Comparison of ENCODE assay signal across 1 cellular context in the genomic region with DNA sequence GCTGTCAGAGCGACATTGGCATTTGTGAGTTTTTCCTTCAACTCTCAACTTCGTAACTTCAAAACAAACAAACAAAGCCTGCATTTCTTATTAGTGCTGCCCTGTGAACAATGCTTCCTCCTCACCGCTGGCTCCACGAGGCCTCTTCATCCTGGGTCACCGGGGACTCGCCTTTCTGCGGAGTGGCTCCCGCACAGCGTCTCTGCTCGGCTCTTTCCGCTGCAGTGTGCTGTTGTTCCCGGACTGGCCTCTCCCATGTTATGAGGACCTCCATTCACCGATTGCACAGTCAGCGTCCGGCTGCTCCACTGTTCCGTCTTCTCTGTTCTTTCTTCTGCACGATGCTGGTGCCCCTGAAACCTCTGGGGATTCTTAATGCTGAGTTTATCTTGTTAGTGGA.
TF ChIP-seq lines count a peak whose summit lies in the region.

No MANE protein-coding gene starts in this region.

TF ChIP-seq in HepG2, 621 proteins besides CTCF, POLR2A, EP300 and RAD21:
- no peak for TF ChIP-seq NCOR1 (IDR thresholded peaks at IDR 0.05; ENCODE audit: borderline replicate concordance, low read length)
- TF ChIP-seq MED1 (CRISPR knock-in tag; IDR thresholded peaks at IDR 0.05): no peak
- TF ChIP-seq FOSL1 (CRISPR knock-in tag; IDR thresholded peaks at IDR 0.05; ENCODE audit: borderline replicate concordance): no peak
- TF ChIP-seq ZBTB21 (CRISPR knock-in tag; IDR thresholded peaks at IDR 0.05): no peak
- no peak for TF ChIP-seq ZNF614 (CRISPR knock-in tag; IDR thresholded peaks at IDR 0.05; ENCODE audit: borderline replicate concordance)
- TF ChIP-seq SP140L (CRISPR knock-in tag; IDR thresholded peaks at IDR 0.05; ENCODE audit: borderline replicate concordance): no peak
- no peak for TF ChIP-seq ARNT2 (CRISPR knock-in tag; IDR thresholded peaks at IDR 0.05; ENCODE audit: low read depth)
- TF ChIP-seq ZNF331 (CRISPR knock-in tag; IDR thresholded peaks at IDR 0.05): no peak
- TF ChIP-seq ZNF382 (CRISPR knock-in tag; IDR thresholded peaks at IDR 0.05; ENCODE audit: borderline replicate concordance): no peak
- TF ChIP-seq NFE2 (CRISPR knock-in tag; IDR thresholded peaks at IDR 0.05): no peak
- TF ChIP-seq ZNF615 (CRISPR knock-in tag; IDR thresholded peaks at IDR 0.05; ENCODE audit: borderline replicate concordance): no peak
